9 cellular contexts compared by ENCODE assay signal in the genomic region with DNA sequence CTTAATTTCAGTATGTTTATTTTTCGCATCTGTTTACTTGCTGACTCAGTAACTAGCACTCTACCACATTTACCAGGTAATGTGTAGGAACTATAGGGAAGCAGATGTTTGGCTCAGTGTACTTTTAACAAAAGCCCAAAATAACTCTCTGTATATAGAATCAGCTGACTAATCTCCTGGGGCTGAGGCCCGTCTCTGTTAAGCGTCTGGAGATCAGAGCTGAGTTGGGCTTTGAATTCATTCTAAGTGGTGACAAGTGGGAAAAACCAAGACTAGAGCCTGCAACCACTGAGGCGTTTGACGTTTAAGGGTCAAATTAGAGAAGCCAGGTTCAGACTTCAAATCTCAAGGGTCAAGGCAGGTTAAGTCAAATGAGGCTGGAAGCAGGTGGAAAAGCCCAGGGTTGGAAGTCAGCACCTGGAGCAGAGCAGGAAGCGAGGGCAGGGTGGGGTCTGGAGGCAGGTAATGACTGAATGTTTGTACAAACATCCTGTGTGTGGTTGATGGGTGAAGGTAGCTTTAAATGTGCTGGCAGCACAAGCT. TPM values are rescaled to one million over a fixed set of nuclear protein-coding genes. Genes with fewer than 3 reads are reported as not detected.
A peak's percentile ranks its signal among the peaks of the same experiment; 100 is the strongest.
DNase-seq lines count a peak whose midpoint lies in the region; ATAC-seq and TF ChIP-seq lines count a peak whose summit lies in the region.
"Had no signal": no experiment of that assay in that cellular context is flagged by ENCODE, and none has a peak within 500 bp of the region (broad histone marks: within the 10 kb centered on the region; RNA-seq: fewer than 3 reads in every experiment).

No MANE protein-coding gene starts in this region.

- DNase-seq in GM12865 (ENCODE audit: low read depth) (peak; percentile 40), SW480 (ENCODE audit: low spot score) (peak; percentile 79), left lung (no peak), lower leg skin (ENCODE audit: low spot score in 2 of 2) (no peak), OCI-M2 (lab: John Stamatoyannopoulos, UW; ENCODE audit: unreplicated experiment) (no peak), nucleus accumbens (lab: John Stamatoyannopoulos, UW) (no peak)
- DNase-seq: erythroblast had no signal

- H3K27ac ChIP-seq in left lung = no peak overlapping the region

- 35 to 51% methylated on average over 6 of the region's 6 CpGs for WGBS in lower leg skin, 2 donors

- no peaks in the 10 kb centered on the region for H3K9me3 ChIP-seq in left lung

- TF ChIP-seq POLR2A in lower leg skin (IDR thresholded peaks at IDR 0.05) = no peak

- peak; percentile 44 for ATAC-seq in HG03565 (IDR thresholded peaks at IDR 0.05; ENCODE audit: unreplicated experiment)
- ATAC-seq in left lung = peak; percentile 28
- ATAC-seq in GM19023 (IDR thresholded peaks at IDR 0.05; ENCODE audit: unreplicated experiment) = no peak

- H3K4me1 ChIP-seq in left lung = peaks cover 0 to 30% of the 10 kb centered on the region in 2 donors

- TF ChIP-seq CTCF in GM12865 (IDR thresholded peaks at IDR 0.05; ENCODE audit: insufficient read depth, low read depth, low read length, missing control alignments) = no peak
- TF ChIP-seq CTCF in left lung (IDR thresholded peaks at IDR 0.05) = no peak
- no peak for TF ChIP-seq CTCF in lower leg skin (IDR thresholded peaks at IDR 0.05)

- intact Hi-C loops in left lung (cut with DNase I) = no loop called here
- intact Hi-C loops in lower leg skin (cut with DNase I; ENCODE audit: low total_unique reads) = no loop called here

- H3K36me3 ChIP-seq in left lung = no peaks in the 10 kb centered on the region

- no peak overlapping the region for H3K4me3 ChIP-seq in GM12865 (ENCODE audit: low read depth, low read length)
- no peak overlapping the region for H3K4me3 ChIP-seq in left lung
- H3K4me3 ChIP-seq in lower leg skin (ENCODE audit: low read depth, poor library complexity, severe bottlenecking) = no peak overlapping the region

- no peaks in the 10 kb centered on the region for H3K27me3 ChIP-seq in left lung

RNA-seq across cellular contexts. Expression of gene LYST, which starts 56.8 kb away (rescaled TPM):
- total RNA-seq in left lung = 10 to 100 TPM; 33.4 to 64.9 TPM
- 10 to 100 TPM; 38.5 to 43.9 (median 40.9) TPM for total RNA-seq in lower leg skin

Comparison
In these comparisons a context has a peak if more than half of its experiments do, and no peak if none do; other contexts are left out.
1. DNase-seq: peak in GM12865 (single experiment) and SW480 (single experiment); none in left lung (0 of 2), lower leg skin (0 of 2), OCI-M2 (single experiment) and nucleus accumbens (0 of 56).